Comparison of ENCODE assay signal across 1 cellular context in genomic region chr11:65121865-65122696, GRCh38.
TF ChIP-seq lines count a peak whose summit lies in the region.

FAU (minus strand) TSS chr11:65122134; CDS start chr11:65121813, 321 bp downstream.
MRPL49 (plus strand) TSS chr11:65122321; CDS start chr11:65122347, 26 bp downstream.

TF ChIP-seq in HepG2, 621 proteins besides CTCF, POLR2A, EP300 and RAD21 (continued from another document and continues in another):
- TF ChIP-seq ZBTB44 (CRISPR knock-in tag; IDR thresholded peaks at IDR 0.05) (0 out of 2 replicates have a peak, but pooled peaks have one; percentile 45), CSRNP2 (CRISPR knock-in tag; conservative IDR thresholded peaks at IDR 0.05; ENCODE audit: low read depth) (no peak), IRX3 (CRISPR knock-in tag; IDR thresholded peaks at IDR 0.05; ENCODE audit: borderline replicate concordance, low read depth) (no peak), POLR2AphosphoS2 (IDR thresholded peaks at IDR 0.05; ENCODE audit: low read depth, low read length) (peak; percentile 86; the same call in 1 of the 2 replicates), NFKB2 (CRISPR knock-in tag; IDR thresholded peaks at IDR 0.05; ENCODE audit: borderline replicate concordance) (peak; percentile 60), ZNF562 (CRISPR knock-in tag; IDR thresholded peaks at IDR 0.05; ENCODE audit: borderline replicate concordance) (no peak), MXD3 (CRISPR knock-in tag; IDR thresholded peaks at IDR 0.05) (no peak), AKAP8 (CRISPR knock-in tag; IDR thresholded peaks at IDR 0.05) (no peak), ZNF609 (CRISPR knock-in tag; IDR thresholded peaks at IDR 0.05; ENCODE audit: borderline replicate concordance) (peak; percentile 31; the same call in 1 of the 2 replicates), DZIP1 (CRISPR knock-in tag; IDR thresholded peaks at IDR 0.05) (no peak; the same call in 1 of the 2 replicates), GPN1 (CRISPR knock-in tag; IDR thresholded peaks at IDR 0.05; ENCODE audit: borderline replicate concordance) (no peak), ZNF282 (IDR thresholded peaks at IDR 0.05; ENCODE audit: partially characterized antibody) (no peak), PAXIP1 (CRISPR knock-in tag; conservative IDR thresholded peaks at IDR 0.05) (peak; percentile 61), PRDM4 (CRISPR knock-in tag; IDR thresholded peaks at IDR 0.05; ENCODE audit: borderline replicate concordance) (0 out of 2 replicates have a peak, but pooled peaks have one; percentile 33), GRHL1 (CRISPR knock-in tag; conservative IDR thresholded peaks at IDR 0.05) (no peak), ZFP90 (CRISPR knock-in tag; IDR thresholded peaks at IDR 0.05; ENCODE audit: borderline replicate concordance) (peak; percentile 47), JUND (CRISPR knock-in tag; IDR thresholded peaks at IDR 0.05) (no peak), NFYC (CRISPR knock-in tag; IDR thresholded peaks at IDR 0.05) (peak; percentile 59), PCBP1 (IDR thresholded peaks at IDR 0.05; ENCODE audit: borderline replicate concordance, low read depth, low read length) (no peak), MIXL1 (CRISPR knock-in tag; IDR thresholded peaks at IDR 0.05) (peak; percentile 41; the same call in 1 of the 2 replicates), ZSCAN5A (CRISPR knock-in tag; IDR thresholded peaks at IDR 0.05; ENCODE audit: borderline replicate concordance) (0 out of 2 replicates have a peak, but pooled peaks have one; percentile 39), CCAR2 (optimal IDR thresholded peaks at IDR 0.05; ENCODE audit: low read depth, low read length) (no peak), ZNF414 (CRISPR knock-in tag; IDR thresholded peaks at IDR 0.05) (no peak), POGZ (CRISPR knock-in tag; IDR thresholded peaks at IDR 0.05) (peak; percentile 66; the same call in 1 of the 2 replicates), ZNF710 (CRISPR knock-in tag; IDR thresholded peaks at IDR 0.05; ENCODE audit: borderline replicate concordance) (0 out of 2 replicates have a peak, but pooled peaks have one; percentile 59), ZNF747 (CRISPR knock-in tag; IDR thresholded peaks at IDR 0.05; ENCODE audit: borderline replicate concordance) (peak; percentile 81), SRSF4 (IDR thresholded peaks at IDR 0.05; ENCODE audit: low read depth, low read length, poor library complexity, severe bottlenecking) (no peak)
